Comparison of ENCODE assay signal across 23 cellular contexts in the genomic region with DNA sequence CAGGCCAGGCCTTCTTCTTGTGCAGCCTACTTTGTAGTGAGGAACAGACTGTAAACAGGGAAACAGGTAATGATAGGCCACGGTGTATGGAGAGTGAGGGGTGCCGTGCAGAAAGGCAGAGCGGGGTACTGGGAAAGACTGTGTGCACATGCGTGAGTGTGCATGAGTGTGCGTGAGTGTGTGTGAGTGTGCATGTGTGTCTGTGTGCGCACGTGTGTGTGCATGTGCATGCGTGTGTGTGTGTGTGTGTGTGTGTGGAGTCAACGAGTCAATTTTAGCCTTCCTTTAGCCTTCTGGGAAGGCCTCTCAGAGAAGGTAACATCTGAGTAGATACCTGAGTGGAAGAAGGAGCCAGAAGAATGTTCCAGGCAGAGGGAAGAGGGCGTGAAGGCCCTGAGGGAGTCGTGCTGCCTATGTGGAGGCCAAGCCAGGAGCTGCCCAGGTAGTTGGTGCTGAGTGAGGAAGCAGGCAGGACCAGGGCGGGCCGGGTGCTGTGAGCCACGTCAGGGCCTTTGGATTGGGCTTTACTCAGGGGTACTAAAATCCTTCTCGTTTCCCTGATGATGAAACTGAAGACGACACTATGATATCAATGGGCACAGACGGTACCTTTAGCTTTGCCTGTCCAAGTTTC. TPM values are rescaled to one million over a fixed set of nuclear protein-coding genes. Genes with fewer than 3 reads are reported as not detected.
DNase-seq lines count a peak whose midpoint lies in the region; ATAC-seq and TF ChIP-seq lines count a peak whose summit lies in the region.
"Had no signal": no experiment of that assay in that cellular context is flagged by ENCODE, and none has a peak within 500 bp of the region (broad histone marks: within the 10 kb centered on the region; RNA-seq: fewer than 3 reads in every experiment).

No MANE protein-coding gene starts in this region.

- H2BK5ac ChIP-seq in H9 (ENCODE audit: insufficient read length, low read length), result no peak overlapping the region

- H3T11ph ChIP-seq in H9 (ENCODE audit: low read length), result no peak overlapping the region

- TF ChIP-seq POLR2A in esophagus muscularis mucosa (IDR thresholded peaks at IDR 0.05; ENCODE audit: low read depth), result no peak
- TF ChIP-seq POLR2A in stomach (IDR thresholded peaks at IDR 0.05), result no peak

- H3K27me3 Mint-ChIP-seq in H9 (ENCODE audit: low read depth), result peaks cover 45% of the 10 kb centered on the region
- peaks cover 30% of the 10 kb centered on the region for H3K27me3 Mint-ChIP-seq in activated T-cell treated with anti-CD3 and anti-CD28 coated beads, Interleukin-2, amount 50 U/mL, for 24 hours

- H3K4me1 ChIP-seq in H9 (ENCODE audit: insufficient read depth, low read length) (no peaks in the 10 kb centered on the region), RWPE2 (ENCODE audit: insufficient read depth, poor library complexity, severe bottlenecking) (no peaks in the 10 kb centered on the region), esophagus muscularis mucosa (peaks cover 0 to 2% (median 0%) of the 10 kb centered on the region in 4 donors), stomach (peaks cover 0 to 6% (median 0%) of the 10 kb centered on the region in 4 donors)
- H3K4me1 ChIP-seq: A549 had no signal

- no peak overlapping the region for H2AK5ac ChIP-seq in H9 (ENCODE audit: insufficient read length, low read length)

- no peaks in the 10 kb centered on the region for H4K20me1 ChIP-seq in H9 (ENCODE audit: control insufficient read depth, insufficient read depth, insufficient read length)
- H4K20me1 ChIP-seq: BLaER1 treated with 17β-estradiol and CSF1 and Interleukin-3, amounts not matched to agents 10 nM and 100 nM had no signal

- no peak overlapping the region for H3K23ac ChIP-seq in H9 (ENCODE audit: insufficient read length, low read depth, low read length)

- DNase-seq in H9, result no peak
- DNase-seq in RWPE2 (ENCODE audit: low spot score), result peak; percentile 75
- peak; percentile 85 for DNase-seq in esophagus muscularis mucosa (ENCODE audit: extremely low spot score)
- peak; percentile 20 for DNase-seq in stomach
- DNase-seq in activated T-cell treated with anti-CD3 and anti-CD28 coated beads, Interleukin-2, amount 50 U/mL, for 24 hours, result no peak
- DNase-seq in activated CD8-positive, alpha-beta memory T cell treated with anti-CD3 and anti-CD28 coated beads, Interleukin-2, amount 50 U/mL, for 48 hours, result no peak
- DNase-seq: 8988T; ACHN; AML-193; BE2C; CD4-positive, alpha-beta T cell; CD8-positive, alpha-beta memory T cell; DMS 273 treated with DMSO at 0.1 percent for 48 hours; DMS79; EL; GDM1; GOT3; H7 had no signal

- no peak overlapping the region for H2BK12ac ChIP-seq in H9 (ENCODE audit: insufficient read length, low read depth, low read length)

- intact Hi-C loops in esophagus muscularis mucosa (cut with DNase I), result no loop called here
- intact Hi-C loops in stomach (cut with DNase I; ENCODE audit: low total_unique reads), result no loop called here

- H3K4me1 Mint-ChIP-seq in H9, result peaks cover 12 to 16% of the 10 kb centered on the region in 2 experiments
- H3K4me1 Mint-ChIP-seq in activated T-cell treated with anti-CD3 and anti-CD28 coated beads, Interleukin-2, amount 50 U/mL, for 24 hours (ENCODE audit: low read depth), result no peaks in the 10 kb centered on the region
- H3K4me1 Mint-ChIP-seq: CD14-positive monocyte; CD8-positive, alpha-beta memory T cell had no signal

- no peak overlapping the region for H3K27ac Mint-ChIP-seq in H9
- no peak overlapping the region for H3K27ac Mint-ChIP-seq in activated T-cell treated with anti-CD3 and anti-CD28 coated beads, Interleukin-2, amount 50 U/mL, for 24 hours
- H3K27ac Mint-ChIP-seq: CD14-positive monocyte; CD4-positive, alpha-beta T cell; CD8-positive, alpha-beta memory T cell had no signal

- H3K36me3 Mint-ChIP-seq in H9 (ENCODE audit: insufficient read depth in 1 of 3, low read depth in 3 of 3), result peaks cover 4 to 36% (median 9%) of the 10 kb centered on the region in 3 experiments
- H3K36me3 Mint-ChIP-seq in activated T-cell treated with anti-CD3 and anti-CD28 coated beads, Interleukin-2, amount 50 U/mL, for 24 hours (ENCODE audit: low read depth), result peaks cover 2% of the 10 kb centered on the region
- H3K36me3 Mint-ChIP-seq: CD14-positive monocyte had no signal

- H3K27me3 ChIP-seq in H9 (ENCODE audit: insufficient read depth, low read length) (peaks cover 6% of the 10 kb centered on the region; the same call in 1 of the 2 replicates), RWPE2 (ENCODE audit: insufficient read depth, poor library complexity, severe bottlenecking) (no peaks in the 10 kb centered on the region), esophagus muscularis mucosa (peaks cover 0 to 21% (median 2%) of the 10 kb centered on the region in 4 donors), stomach (peaks cover under 1 to 22% (median 14%) of the 10 kb centered on the region in 3 donors)
- H3K27me3 ChIP-seq: BE2C had no signal

- no peak overlapping the region for H2BK120ac ChIP-seq in H9 (ENCODE audit: low read depth, low read length, poor library complexity, severe bottlenecking)

- H3K79me2 ChIP-seq in H9 (ENCODE audit: insufficient read depth, low read length), result no peaks in the 10 kb centered on the region

- H4K5ac ChIP-seq in H9 (ENCODE audit: insufficient read length, low read depth, low read length), result no peak overlapping the region

- H3K9me3 Mint-ChIP-seq in H9, result peaks cover 4 to 18% of the 10 kb centered on the region in 2 experiments
- peaks cover 22% of the 10 kb centered on the region for H3K9me3 Mint-ChIP-seq in activated T-cell treated with anti-CD3 and anti-CD28 coated beads, Interleukin-2, amount 50 U/mL, for 24 hours

- no peak overlapping the region for H4K91ac ChIP-seq in H9 (ENCODE audit: insufficient read length, low read depth, low read length)

- no peak overlapping the region for H3K4me3 Mint-ChIP-seq in H9
- no peak overlapping the region for H3K4me3 Mint-ChIP-seq in activated T-cell treated with anti-CD3 and anti-CD28 coated beads, Interleukin-2, amount 50 U/mL, for 24 hours
- H3K4me3 Mint-ChIP-seq: CD14-positive monocyte; CD4-positive, alpha-beta T cell; CD8-positive, alpha-beta memory T cell had no signal

- H3K27ac ChIP-seq in H9 (ENCODE audit: insufficient read length, low read depth, low read length), result no peak overlapping the region
- H3K27ac ChIP-seq in RWPE2 (ENCODE audit: poor library complexity, severe bottlenecking), result no peak overlapping the region
- H3K27ac ChIP-seq in esophagus muscularis mucosa (replicated peaks in 1 of 4), result no peak overlapping the region
- H3K27ac ChIP-seq in stomach, result no peak overlapping the region
- H3K27ac ChIP-seq: A549; BLaER1 treated with 17β-estradiol and CSF1 and Interleukin-3, amounts not matched to agents 10 nM and 100 nM had no signal

- TF ChIP-seq EP300 in esophagus muscularis mucosa (IDR thresholded peaks at IDR 0.05) (no peak), stomach (IDR thresholded peaks at IDR 0.05) (no peak)

- no peak overlapping the region for H3K4me3 ChIP-seq in RWPE2 (ENCODE audit: severe bottlenecking)
- no peak overlapping the region for H3K4me3 ChIP-seq in esophagus muscularis mucosa
- H3K4me3 ChIP-seq in stomach, result no peak overlapping the region
- H3K4me3 ChIP-seq: A549; BLaER1 treated with 17β-estradiol and CSF1 and Interleukin-3, amounts not matched to agents 10 nM and 100 nM had no signal

- no peak overlapping the region for H2BK15ac ChIP-seq in H9 (ENCODE audit: low read depth, low read length)

- H3K9ac ChIP-seq in H9 (ENCODE audit: extremely low read depth, insufficient read length, low read length), result no peak overlapping the region
- H3K9ac ChIP-seq: BLaER1 treated with 17β-estradiol and CSF1 and Interleukin-3, amounts not matched to agents 10 nM and 100 nM had no signal

- H3K79me1 ChIP-seq in H9 (ENCODE audit: insufficient read depth, low read depth, low read length, poor library complexity, severe bottlenecking), result no peaks in the 10 kb centered on the region

- H3K4ac ChIP-seq in H9 (ENCODE audit: low read depth, low read length), result no peak overlapping the region

- no peaks in the 10 kb centered on the region for H3K23me2 ChIP-seq in H9 (ENCODE audit: insufficient read length, low read depth, low read length, poor library complexity, severe bottlenecking)

- H3K14ac ChIP-seq in H9 (ENCODE audit: insufficient read depth, low read length), result no peak overlapping the region

- no peak overlapping the region for H3K18ac ChIP-seq in H9 (ENCODE audit: insufficient read length, low read depth, low read length)

- no peak overlapping the region for H2BK20ac ChIP-seq in H9 (ENCODE audit: low read depth, low read length, poor library complexity, severe bottlenecking)

- H3K9me3 ChIP-seq in H9 (ENCODE audit: control insufficient read depth, low read depth, low read length) (peaks cover 19% of the 10 kb centered on the region), RWPE2 (ENCODE audit: severe bottlenecking) (peaks cover 10% of the 10 kb centered on the region), esophagus muscularis mucosa (peaks cover 0 to 32% (median 10%) of the 10 kb centered on the region in 4 donors), stomach (peaks cover 0 to 36% (median 26%) of the 10 kb centered on the region in 4 donors)
- H3K9me3 ChIP-seq: BE2C had no signal

- no peak overlapping the region for H2AFZ ChIP-seq in H9 (ENCODE audit: low read length)

- no CpG with 5 or more reads among the region's 17 CpGs for WGBS in H9 (ENCODE audit: extremely low coverage, insufficient read length, low lambda C conversion rate)
- WGBS in esophagus muscularis mucosa, result 89% methylated on average over 17 of the region's 17 CpGs
- WGBS in stomach, 5 donors, result 89 to 93% (median 92%) methylated on average over 17 of the region's 17 CpGs

- H3K4me2 ChIP-seq in H9 (ENCODE audit: insufficient read depth, insufficient read length, low read length), result no peak overlapping the region
- H3K4me2 ChIP-seq: A549 had no signal

- no peaks in the 10 kb centered on the region for H3K36me3 ChIP-seq in RWPE2 (ENCODE audit: low read depth)
- no peaks in the 10 kb centered on the region for H3K36me3 ChIP-seq in esophagus muscularis mucosa
- no peaks in the 10 kb centered on the region for H3K36me3 ChIP-seq in stomach
- H3K36me3 ChIP-seq: BE2C had no signal

- TF ChIP-seq CTCF in H9 (conservative IDR thresholded peaks at IDR 0.05) (no peak), RWPE2 (IDR thresholded peaks at IDR 0.05; ENCODE audit: poor library complexity, severe bottlenecking) (no peak), esophagus muscularis mucosa (IDR thresholded peaks at IDR 0.05) (no peak), stomach (IDR thresholded peaks at IDR 0.05) (no peak)

- no peak overlapping the region for H3K56ac ChIP-seq in H9 (ENCODE audit: insufficient read length, low read depth, low read length)

- ATAC-seq in RWPE2 (ENCODE audit: low read depth) (no peak), GM21786 (IDR thresholded peaks at IDR 0.05; ENCODE audit: unreplicated experiment) (no peak)
- ATAC-seq: A549, HCT116 had no signal

- peak overlapping the region; percentile 47 for H4K8ac ChIP-seq in H9 (replicated peaks; ENCODE audit: insufficient read length, low read depth, low read length)

RNA-seq across cellular contexts. Expression of gene APCDD1L, which starts 6.3 kb away (rescaled TPM):
- 0.68 and 1.1 TPM in 2 replicates for total RNA-seq in H9 (2021)
- total RNA-seq in esophagus muscularis mucosa, result 1 to 10 TPM in 2 of 4 donors, under 1 TPM in 2; 0.33 to 1.7 (median 1.1) TPM
- 1 to 10 TPM in 2 of 5 donors, not detected in 3; 1.4 to 2.0 TPM for total RNA-seq in stomach
- under 1 TPM in 2 of 3 donors, not detected in 1; 0.12 to 0.25 TPM for polyA plus RNA-seq in stomach
- total RNA-seq: CD4-positive, alpha-beta T cell; CD8-positive, alpha-beta memory T cell had no signal
- polyA plus RNA-seq: A549; CD14-positive monocyte; CD8-positive, alpha-beta memory T cell had no signal

Comparison
In these comparisons a context has a peak if more than half of its experiments do, and no peak if none do; other contexts are left out.
1. DNase-seq: peak in RWPE2 (single experiment), esophagus muscularis mucosa (single experiment) and stomach (single experiment); none in H9 (single experiment), activated T-cell treated with anti-CD3 and anti-CD28 coated beads, Interleukin-2, amount 50 U/mL, for 24 hours (single experiment) and activated CD8-positive, alpha-beta memory T cell treated with anti-CD3 and anti-CD28 coated beads, Interleukin-2, amount 50 U/mL, for 48 hours (single experiment).